ENCODE assay signal across 32 cellular contexts in the genomic region with DNA sequence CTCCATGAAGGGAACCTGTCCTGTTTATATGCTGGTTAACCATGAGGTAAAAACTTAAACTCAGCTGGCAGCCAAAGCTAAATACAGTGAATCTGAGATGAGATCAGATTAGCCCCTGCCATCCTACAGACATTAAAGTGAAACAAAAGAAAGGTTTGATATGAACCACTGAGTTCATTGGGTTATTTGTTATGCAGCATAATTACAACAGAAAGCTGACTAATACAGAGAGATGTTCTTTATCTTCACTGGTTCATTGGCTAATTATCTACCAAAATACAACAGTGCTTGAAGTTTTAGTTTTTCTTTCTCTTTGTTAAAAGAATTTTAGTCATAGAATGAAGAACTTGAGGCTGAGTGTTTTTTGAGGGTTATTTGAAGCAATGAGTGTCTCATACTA.
"Had no signal": no experiment of that assay in that cellular context is flagged by ENCODE, and none has a peak within 500 bp of the region (broad histone marks: within the 10 kb centered on the region; RNA-seq: fewer than 3 reads in every experiment).

No MANE protein-coding gene starts in this region.

- H3K4me3 ChIP-seq: ascending aorta, cardiac muscle cell had no signal

- H3K36me3 Mint-ChIP-seq: activated CD4-positive, alpha-beta memory T cell treated with anti-CD3 and anti-CD28 coated beads for 36 hours; activated naive CD4-positive, alpha-beta T cell treated with anti-CD3 and anti-CD28 coated beads, Interleukin-2, amount 10 ng/mL, durations not matched to agents 7 days and 5 days; activated naive CD4-positive, alpha-beta T cell treated with anti-CD3 and anti-CD28 coated beads, Interleukin-2, amount 50 U/mL, for 24 hours; activated naive CD8-positive, alpha-beta T cell; activated naive CD8-positive, alpha-beta T cell treated with anti-CD3 and anti-CD28 coated beads, Interleukin-2, amount 10 ng/mL, durations not matched to agents 7 days and 5 days; brain had no signal

- H3K9me3 Mint-ChIP-seq: activated B cell treated with CpG ODN at 0.5 μM for 24 hours; activated naive CD8-positive, alpha-beta T cell treated with anti-CD3 and anti-CD28 coated beads, Interleukin-2, amount 10 ng/mL, durations not matched to agents 7 days and 5 days; activated naive CD8-positive, alpha-beta T cell treated with anti-CD3 and anti-CD28 coated beads, Interleukin-2, amount 50 U/mL, for 24 hours; brain had no signal

- H3K9me3 ChIP-seq: ascending aorta had no signal

- DNase-seq: activated B cell treated with CpG ODN at 0.5 μM for 24 hours; activated CD4-positive, alpha-beta memory T cell treated with anti-CD3 and anti-CD28 coated beads for 36 hours; activated CD4-positive, alpha-beta T cell treated with anti-CD3 and anti-CD28 coated beads for 4 hours; activated CD4-positive, alpha-beta T cell treated with anti-CD3 and anti-CD28 coated beads, Interleukin-2, amount 10 ng/mL, durations not matched to agents 24 days and 14 days; activated CD4-positive, alpha-beta T cell treated with anti-CD3 and anti-CD28 coated beads, Interleukin-2, amount 50 U/mL, for 1 hour; activated CD4-positive, alpha-beta T cell treated with anti-CD3 and anti-CD28 coated beads, Interleukin-2, amount 50 U/mL, for 4 hours; activated CD4-positive, CD25-positive, alpha-beta regulatory T cell treated with anti-CD3 and anti-CD28 coated beads, Interleukin-2, amount 50 U/mL, for 72 hours; activated CD8-positive, alpha-beta memory T cell treated with anti-CD3 and anti-CD28 coated beads, Interleukin-2, amount 50 U/mL, for 4 hours; activated CD8-positive, alpha-beta T cell treated with anti-CD3 and anti-CD28 coated beads for 36 hours; activated effector memory CD4-positive, alpha-beta T cell treated with Interleukin-2 at 50 U/mL for 16 hours; activated gamma-delta T cell; activated naive CD4-positive, alpha-beta T cell treated with anti-CD3 and anti-CD28 coated beads, Interleukin-2, amount 10 ng/mL, durations not matched to agents 7 days and 5 days; activated naive CD4-positive, alpha-beta T cell treated with Interleukin-2 at 50 U/mL for 16 hours; activated naive CD8-positive, alpha-beta T cell treated with anti-CD3 and anti-CD28 coated beads, Interleukin-2, amount 10 ng/mL, durations not matched to agents 7 days and 5 days; activated naive CD8-positive, alpha-beta T cell treated with anti-CD3 and anti-CD28 coated beads, Interleukin-2, amount 50 U/mL, for 24 hours; activated T-cell treated with anti-CD3 and anti-CD28 coated beads for 4 hours; activated T-cell treated with anti-CD3 and anti-CD28 coated beads, Interleukin-2, amount 50 U/mL, for 1 hour; activated T-cell treated with anti-CD3 and anti-CD28 coated beads, Interleukin-2, amount 50 U/mL, for 48 hours; amygdala; anterior cingulate cortex; caudate nucleus; cerebellar nuclear complex; T-helper 9 cell had no signal

- H3K4me1 Mint-ChIP-seq: activated B cell treated with CpG ODN at 0.5 μM for 24 hours; activated CD4-positive, alpha-beta T cell treated with anti-CD3 and anti-CD28 coated beads, Interleukin-2, amount 10 ng/mL, durations not matched to agents 24 days and 14 days; activated naive CD4-positive, alpha-beta T cell treated with anti-CD3 and anti-CD28 coated beads, Interleukin-2, amount 10 ng/mL, durations not matched to agents 7 days and 5 days; activated naive CD4-positive, alpha-beta T cell treated with anti-CD3 and anti-CD28 coated beads, Interleukin-2, amount 50 U/mL, for 24 hours; activated naive CD8-positive, alpha-beta T cell treated with anti-CD3 and anti-CD28 coated beads, Interleukin-2, amount 10 ng/mL, durations not matched to agents 7 days and 5 days; activated naive CD8-positive, alpha-beta T cell treated with anti-CD3 and anti-CD28 coated beads, Interleukin-2, amount 50 U/mL, for 24 hours; central memory CD8-positive, alpha-beta T cell had no signal

- H3K4me1 ChIP-seq: ascending aorta had no signal

- H3K27ac ChIP-seq: ascending aorta, cardiac muscle cell, VCaP had no signal

- H3K36me3 ChIP-seq: ascending aorta, cardiac muscle cell had no signal

- H3K27me3 Mint-ChIP-seq: activated B cell treated with CpG ODN at 0.5 μM for 24 hours; activated CD4-positive, alpha-beta memory T cell treated with anti-CD3 and anti-CD28 coated beads for 36 hours; activated CD4-positive, alpha-beta T cell treated with anti-CD3 and anti-CD28 coated beads, Interleukin-2, amount 10 ng/mL, durations not matched to agents 24 days and 14 days; activated CD8-positive, alpha-beta T cell treated with anti-CD3 and anti-CD28 coated beads for 36 hours; activated naive CD4-positive, alpha-beta T cell treated with anti-CD3 and anti-CD28 coated beads, Interleukin-2, amount 10 ng/mL, durations not matched to agents 7 days and 5 days; activated naive CD8-positive, alpha-beta T cell treated with anti-CD3 and anti-CD28 coated beads, Interleukin-2, amount 10 ng/mL, durations not matched to agents 7 days and 5 days; brain; central memory CD8-positive, alpha-beta T cell had no signal

- H3K27me3 ChIP-seq: ascending aorta, cardiac muscle cell had no signal

- H3K4me3 Mint-ChIP-seq: activated B cell treated with CpG ODN at 0.5 μM for 24 hours; activated CD4-positive, alpha-beta memory T cell treated with anti-CD3 and anti-CD28 coated beads for 36 hours; activated CD4-positive, alpha-beta T cell treated with anti-CD3 and anti-CD28 coated beads, Interleukin-2, amount 10 ng/mL, durations not matched to agents 24 days and 14 days; activated CD8-positive, alpha-beta T cell treated with anti-CD3 and anti-CD28 coated beads for 36 hours; activated naive CD4-positive, alpha-beta T cell treated with anti-CD3 and anti-CD28 coated beads, Interleukin-2, amount 10 ng/mL, durations not matched to agents 7 days and 5 days; activated naive CD4-positive, alpha-beta T cell treated with anti-CD3 and anti-CD28 coated beads, Interleukin-2, amount 50 U/mL, for 24 hours; activated naive CD8-positive, alpha-beta T cell; activated naive CD8-positive, alpha-beta T cell treated with anti-CD3 and anti-CD28 coated beads, Interleukin-2, amount 10 ng/mL, durations not matched to agents 7 days and 5 days; activated naive CD8-positive, alpha-beta T cell treated with anti-CD3 and anti-CD28 coated beads, Interleukin-2, amount 50 U/mL, for 24 hours; brain; central memory CD8-positive, alpha-beta T cell; T-helper 1 cell treated with Interleukin-12 subunit alpha and Interleukin-12 subunit beta and Interleukin-4 antibody, amounts not matched to agents 30 μg/mL and 1 μg/mL, for 36 hours; T-helper 2 cell treated with Interferon-gamma antibody and Interleukin-4, amounts not matched to agents 5 μg/mL and 100 μg/mL, for 36 hours had no signal

- ATAC-seq: activated CD8-positive, alpha-beta T cell treated with anti-CD3 and anti-CD28 coated beads for 36 hours; activated naive CD8-positive, alpha-beta T cell treated with anti-CD3 and anti-CD28 coated beads, Interleukin-2, amount 50 U/mL, for 24 hours had no signal
